In the genomic region with DNA sequence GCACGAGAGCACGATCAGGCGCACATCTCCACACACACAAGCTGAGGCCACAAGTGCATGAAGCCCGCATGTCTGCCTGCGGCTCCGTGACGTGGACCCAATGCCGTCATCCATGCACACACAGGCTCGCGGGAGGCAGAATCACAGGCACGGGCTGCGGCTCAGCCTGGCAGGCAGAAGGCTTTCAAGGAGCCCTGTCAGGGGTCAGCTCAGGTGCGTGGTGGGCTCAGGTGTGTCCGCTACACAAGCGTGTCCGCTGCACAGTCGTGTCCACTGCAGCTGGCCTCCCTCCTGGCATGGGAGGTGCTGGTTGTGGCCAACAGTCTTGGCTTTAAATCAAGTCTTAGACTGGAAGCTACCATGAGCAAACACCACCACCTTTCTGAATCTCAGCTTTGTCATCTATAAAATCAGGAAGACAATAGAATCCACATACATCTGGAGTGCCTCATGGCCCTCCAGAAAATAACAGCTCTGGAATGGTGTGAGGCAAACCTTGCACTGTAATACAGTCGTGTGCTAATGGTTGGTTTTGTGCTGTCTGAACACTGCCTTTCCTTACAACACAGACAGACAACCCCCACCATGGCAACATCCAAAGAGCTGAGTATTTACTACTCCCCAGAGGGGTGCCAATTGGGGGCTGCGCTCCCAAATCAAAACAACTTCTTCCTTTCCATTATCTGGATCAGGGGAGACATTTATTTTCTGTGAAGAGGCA, we compare ENCODE assay signal across 14 cellular contexts.
DNase-seq lines count a peak whose midpoint lies in the region; ATAC-seq, FAIRE-seq and TF ChIP-seq lines count a peak whose summit lies in the region.
"Had no signal": no experiment of that assay in that cellular context is flagged by ENCODE, and none has a peak within 500 bp of the region (broad histone marks: within the 10 kb centered on the region; RNA-seq: fewer than 3 reads in every experiment).

No MANE protein-coding gene starts in this region.

- TF ChIP-seq CTCF in upper lobe of right lung (IDR thresholded peaks at IDR 0.05): no peak
- TF ChIP-seq CTCF in activated CD8-positive, alpha-beta T cell treated with anti-CD3 and anti-CD28 coated beads for 36 hours (IDR thresholded peaks at IDR 0.05): no peak

- no peak overlapping the region for H3K27ac Mint-ChIP-seq in activated CD8-positive, alpha-beta T cell treated with anti-CD3 and anti-CD28 coated beads for 36 hours
- H3K27ac Mint-ChIP-seq: immature natural killer cell had no signal

- no peak for TF ChIP-seq POLR2A in GM12891 (IDR thresholded peaks at IDR 0.05; ENCODE audit: low read depth, low read length)

- no peaks in the 10 kb centered on the region for H3K27me3 ChIP-seq in muscle layer of duodenum (ENCODE audit: low read depth, low read length)
- no peaks in the 10 kb centered on the region for H3K27me3 ChIP-seq in upper lobe of right lung
- H3K27me3 ChIP-seq: testis had no signal

- H3K4me1 ChIP-seq in muscle layer of duodenum (ENCODE audit: control insufficient read depth in 1 of 2, insufficient read depth in 2 of 2, low read length in 2 of 2) (peaks cover 0 to 18% of the 10 kb centered on the region in 2 donors), upper lobe of right lung (peaks cover 20% of the 10 kb centered on the region)
- H3K4me1 ChIP-seq: testis had no signal

- H3K4me1 Mint-ChIP-seq in activated CD8-positive, alpha-beta T cell treated with anti-CD3 and anti-CD28 coated beads for 36 hours (ENCODE audit: low read depth): no peaks in the 10 kb centered on the region
- H3K4me1 Mint-ChIP-seq: immature natural killer cell had no signal

- H3K9me3 ChIP-seq in muscle layer of duodenum (ENCODE audit: control insufficient read depth in 1 of 2, low read length in 2 of 2) (no peaks in the 10 kb centered on the region), upper lobe of right lung (no peaks in the 10 kb centered on the region)
- H3K9me3 ChIP-seq: testis had no signal

- CTCF ChIA-PET in activated CD8-positive, alpha-beta T cell treated with anti-CD3 and anti-CD28 coated beads for 36 hours (lab: Charles Lee): no interaction called here

- H3K36me3 ChIP-seq in muscle layer of duodenum (ENCODE audit: control insufficient read depth in 1 of 2, insufficient read depth in 2 of 2, low read length in 2 of 2) (no peaks in the 10 kb centered on the region), upper lobe of right lung (no peaks in the 10 kb centered on the region)

- H3K4me3 ChIP-seq in muscle layer of duodenum (ENCODE audit: low read depth in 1 of 2, low read length in 2 of 2): peak overlapping the region in 1 of 2 donors; percentile 21
- H3K4me3 ChIP-seq in upper lobe of right lung: no peak overlapping the region
- H3K4me3 ChIP-seq: testis had no signal

- DNase-seq in activated CD8-positive, alpha-beta memory T cell treated with anti-CD3 and anti-CD28 coated beads, Interleukin-2, amount 50 U/mL, for 4 hours: peak; percentile 9
- no peak for DNase-seq in activated CD8-positive, alpha-beta memory T cell treated with anti-CD3 and anti-CD28 coated beads for 24 hours
- DNase-seq in Right ventricle myocardium superior (no peak), upper lobe of right lung (peak; percentile 65), GM12891 (ENCODE audit: insufficient read length, low spot score) (no peak)
- no peak for DNase-seq in activated CD8-positive, alpha-beta T cell treated with anti-CD3 and anti-CD28 coated beads for 36 hours
- DNase-seq in activated CD4-positive, alpha-beta T cell treated with anti-CD3 and anti-CD28 coated beads for 48 hours: no peak
- DNase-seq: ACHN, cortex of kidney, immature natural killer cell, SHP77 treated with DMSO at 0.1 percent for 48 hours, testis had no signal

- FAIRE-seq in GM12891 (lab: Jason Lieb, UNC): no peak
- FAIRE-seq: TTC549 had no signal

- no peaks in the 10 kb centered on the region for H3K36me3 Mint-ChIP-seq in activated CD8-positive, alpha-beta T cell treated with anti-CD3 and anti-CD28 coated beads for 36 hours (ENCODE audit: low read depth)
- H3K36me3 Mint-ChIP-seq: immature natural killer cell had no signal

- ATAC-seq in Right ventricle myocardium superior (ENCODE audit: poor library complexity): peak; percentile 13
- ATAC-seq in upper lobe of right lung: no peak
- ATAC-seq in activated CD8-positive, alpha-beta T cell treated with anti-CD3 and anti-CD28 coated beads for 36 hours: no peak

- no peak overlapping the region for H3K4me3 Mint-ChIP-seq in activated CD8-positive, alpha-beta T cell treated with anti-CD3 and anti-CD28 coated beads for 36 hours
- H3K4me3 Mint-ChIP-seq: immature natural killer cell had no signal

- H3K27ac ChIP-seq in muscle layer of duodenum (ENCODE audit: low read length) (peak overlapping the region; percentile 93), upper lobe of right lung (no peak overlapping the region)
- H3K27ac ChIP-seq: testis had no signal

- intact Hi-C loops in Right ventricle myocardium superior (cut with DNase I) (no loop called here), upper lobe of right lung (cut with DNase I) (no loop called here)
- intact Hi-C loops in activated CD8-positive, alpha-beta T cell treated with anti-CD3 and anti-CD28 coated beads for 36 hours (cut with micrococcal nuclease): no loop called here

- no peaks in the 10 kb centered on the region for H3K27me3 Mint-ChIP-seq in activated CD8-positive, alpha-beta T cell treated with anti-CD3 and anti-CD28 coated beads for 36 hours

- no peaks in the 10 kb centered on the region for H3K9me3 Mint-ChIP-seq in activated CD8-positive, alpha-beta T cell treated with anti-CD3 and anti-CD28 coated beads for 36 hours
- H3K9me3 Mint-ChIP-seq: immature natural killer cell had no signal

- POLR2A ChIA-PET in activated CD8-positive, alpha-beta T cell treated with anti-CD3 and anti-CD28 coated beads for 36 hours (lab: Charles Lee): no interaction called here

TF ChIP-seq in GM12891, 5 proteins besides CTCF, POLR2A, EP300 and RAD21:
- TF ChIP-seq POU2F2 (IDR thresholded peaks at IDR 0.05; ENCODE audit: low read depth, low read length) (no peak), PAX5 (IDR thresholded peaks at IDR 0.05; ENCODE audit: insufficient read depth, low read length, severe bottlenecking) (no peak), POLR2AphosphoS5 (IDR thresholded peaks at IDR 0.05; ENCODE audit: low read depth, low read length) (no peak), TAF1 (IDR thresholded peaks at IDR 0.05; ENCODE audit: low read depth, low read length) (no peak), SPI1 (IDR thresholded peaks at IDR 0.05; ENCODE audit: low read depth, low read length) (no peak)

Comparison
In these comparisons a context has a peak if more than half of its experiments do, and no peak if none do; other contexts are left out.
1. DNase-seq: peak in activated CD8-positive, alpha-beta memory T cell treated with anti-CD3 and anti-CD28 coated beads, Interleukin-2, amount 50 U/mL, for 4 hours (single experiment) and upper lobe of right lung (single experiment); none in activated CD8-positive, alpha-beta memory T cell treated with anti-CD3 and anti-CD28 coated beads for 24 hours (single experiment), Right ventricle myocardium superior (single experiment), activated CD8-positive, alpha-beta T cell treated with anti-CD3 and anti-CD28 coated beads for 36 hours (single experiment), GM12891 (single experiment) and activated CD4-positive, alpha-beta T cell treated with anti-CD3 and anti-CD28 coated beads for 48 hours (single experiment).